In the genomic region with DNA sequence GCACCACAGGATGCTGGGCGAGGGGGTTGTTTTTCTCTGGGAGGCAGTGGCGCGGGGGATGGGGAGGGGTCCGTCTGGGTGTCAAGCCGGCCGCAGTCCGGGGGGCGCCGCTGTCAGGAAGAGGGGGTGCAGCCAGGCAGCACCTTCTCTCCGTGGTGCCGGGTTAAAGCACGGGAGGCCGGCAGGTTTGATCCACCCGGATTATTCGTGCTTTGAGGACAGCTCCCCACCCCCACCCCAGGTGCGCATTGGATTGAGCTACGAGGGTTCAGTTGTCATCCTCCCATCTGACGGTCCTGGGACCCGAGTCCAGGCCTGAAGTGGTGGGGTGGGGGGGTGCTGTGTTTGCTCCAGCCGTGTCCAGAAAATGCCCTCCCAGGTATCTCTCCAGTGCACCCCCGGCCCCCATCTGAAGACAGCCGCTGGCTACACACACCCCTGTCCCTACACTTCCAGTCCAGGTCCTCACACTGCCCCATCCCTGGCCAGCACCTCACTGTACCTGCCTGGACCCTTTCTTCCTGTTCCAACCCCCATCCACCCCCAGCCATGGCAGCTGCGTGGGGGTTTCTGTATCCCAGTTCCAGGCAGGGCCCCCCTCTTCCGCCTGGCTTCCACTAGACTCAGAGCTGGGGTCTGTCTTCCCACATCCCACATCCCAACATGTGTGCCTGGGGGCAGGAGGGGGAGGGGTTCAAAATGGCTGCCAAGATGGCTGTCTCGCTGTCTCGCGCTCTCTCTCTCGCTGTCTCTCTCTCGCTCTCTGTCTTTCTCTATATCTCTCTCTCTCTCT, we compare ENCODE assay signal across 8 cellular contexts.
A peak's percentile ranks its signal among the peaks of the same experiment; 100 is the strongest.
DNase-seq lines count a peak whose midpoint lies in the region; ATAC-seq and TF ChIP-seq lines count a peak whose summit lies in the region.
"Not testable (repeated sequence)": the region's sequence is repeated elsewhere in the genome, so short reads cannot be mapped to it uniquely, and the experiment has no call there.

No MANE protein-coding gene starts in this region.

- H3K4me3 Mint-ChIP-seq in progenitor cell of endocrine pancreas (ENCODE audit: low read depth) (peak overlapping the region; percentile 92), type B pancreatic cell (peak overlapping the region; percentile 94)

- not testable (repeated sequence) for H3K9me2 ChIP-seq in MM.1S (replicated peaks; ENCODE audit: insufficient read depth, low read length)

- not testable (repeated sequence) for H3F3A ChIP-seq in MM.1S (ENCODE audit: insufficient read depth, low read length)

- peak overlapping the region; percentile 59; the same call in 1 of the 2 replicates for H3K9ac ChIP-seq in MM.1S (ENCODE audit: low read length)

- H3K27ac ChIP-seq in MM.1S (ENCODE audit: low read length): not testable (repeated sequence)
- peak overlapping the region in 2 of 4 donors; percentile 32 to 46 for H3K27ac ChIP-seq in body of pancreas

- DNase-seq in DMS79 treated with DMSO at 0.1 percent for 48 hours (lab: John Stamatoyannopoulos, UW): peak; percentile 12
- DNase-seq in MM.1S; fibroblast of mammary gland (ENCODE audit: low read depth); lower leg skin (ENCODE audit: low spot score in 2 of 2); progenitor cell of endocrine pancreas (ENCODE audit: low spot score, unreplicated experiment); type B pancreatic cell (ENCODE audit: extremely low spot score, unreplicated experiment): not testable (repeated sequence)
- DNase-seq in body of pancreas: peak in 1 of 4 donors; percentile 21

- not testable (repeated sequence) for H2AFZ ChIP-seq in MM.1S (ENCODE audit: low read length)

- H3K4me1 ChIP-seq in MM.1S (ENCODE audit: low read length): not testable (repeated sequence)
- H3K4me1 ChIP-seq in body of pancreas: peaks cover 12% of the 10 kb centered on the region

- not testable (repeated sequence) for H3K27me3 Mint-ChIP-seq in progenitor cell of endocrine pancreas, type B pancreatic cell

- peak overlapping the region; percentile 94 for H3K27ac Mint-ChIP-seq in progenitor cell of endocrine pancreas
- H3K27ac Mint-ChIP-seq in type B pancreatic cell: peak overlapping the region; percentile 92

- WGBS in body of pancreas, 2 donors: 21 to 73% methylated on average over 9 to 29 of the region's 29 CpGs
- WGBS in lower leg skin, 2 donors: 23 to 34% methylated on average over 19 to 24 of the region's 29 CpGs

- H3K4me1 Mint-ChIP-seq in progenitor cell of endocrine pancreas (ENCODE audit: low read depth): peaks cover 12% of the 10 kb centered on the region
- peaks cover 31% of the 10 kb centered on the region for H3K4me1 Mint-ChIP-seq in type B pancreatic cell (ENCODE audit: unreplicated experiment)

- H3K4me2 ChIP-seq in MM.1S (ENCODE audit: low read depth, low read length): peak overlapping the region; percentile 45; the same call in 1 of the 2 replicates

- not testable (repeated sequence) for ATAC-seq in body of pancreas

- H3K9me3 Mint-ChIP-seq in progenitor cell of endocrine pancreas (ENCODE audit: low read depth); type B pancreatic cell: not testable (repeated sequence)

- H3K36me3 ChIP-seq in MM.1S (replicated peaks; ENCODE audit: insufficient read depth, low read length); body of pancreas (replicated peaks in 1 of 2; ENCODE audit: insufficient read depth in 1 of 2, low read depth in 2 of 2): not testable (repeated sequence)

- not testable (repeated sequence) for H4K20me1 ChIP-seq in MM.1S (ENCODE audit: insufficient read depth, low read length)

- H3K79me2 ChIP-seq in MM.1S (ENCODE audit: low read length): peaks cover 56% of the 10 kb centered on the region

- not testable (repeated sequence) for TF ChIP-seq POLR2A in body of pancreas (IDR thresholded peaks at IDR 0.05); lower leg skin (IDR thresholded peaks at IDR 0.05)

- not testable (repeated sequence) for TF ChIP-seq CTCF in MM.1S (IDR thresholded peaks at IDR 0.05; ENCODE audit: low read length); WI38 (IDR thresholded peaks at IDR 0.05; ENCODE audit: low read depth, low read length); body of pancreas (IDR thresholded peaks at IDR 0.05); fibroblast of mammary gland (conservative IDR thresholded peaks at IDR 0.05; ENCODE audit: control insufficient read depth, insufficient read depth, low read depth, low read length); lower leg skin (IDR thresholded peaks at IDR 0.05); progenitor cell of endocrine pancreas (IDR thresholded peaks at IDR 0.05; ENCODE audit: unreplicated experiment); type B pancreatic cell (conservative IDR thresholded peaks at IDR 0.05)

- not testable (repeated sequence) for H3K9me3 ChIP-seq in MM.1S (replicated peaks; ENCODE audit: insufficient read depth, low read length); body of pancreas

- not testable (repeated sequence) for H3K36me3 Mint-ChIP-seq in progenitor cell of endocrine pancreas (ENCODE audit: insufficient read depth); type B pancreatic cell

- intact Hi-C loops in body of pancreas (cut with DNase I); lower leg skin (cut with DNase I; ENCODE audit: low total_unique reads): not testable (repeated sequence)

- H3K4me3 ChIP-seq in MM.1S (ENCODE audit: low read length) (peak overlapping the region; percentile 71), WI38 (ENCODE audit: low read depth, low read length) (peak overlapping the region; percentile 62), body of pancreas (peak overlapping the region; percentile 53 to 87), fibroblast of mammary gland (ENCODE audit: control insufficient read depth, low read depth, low read length) (peak overlapping the region; percentile 50), lower leg skin (ENCODE audit: low read depth, poor library complexity, severe bottlenecking) (peak overlapping the region; percentile 88)

- H3K27me3 ChIP-seq in MM.1S (replicated peaks; ENCODE audit: insufficient read depth, low read length); body of pancreas: not testable (repeated sequence)
